In the genomic region with DNA sequence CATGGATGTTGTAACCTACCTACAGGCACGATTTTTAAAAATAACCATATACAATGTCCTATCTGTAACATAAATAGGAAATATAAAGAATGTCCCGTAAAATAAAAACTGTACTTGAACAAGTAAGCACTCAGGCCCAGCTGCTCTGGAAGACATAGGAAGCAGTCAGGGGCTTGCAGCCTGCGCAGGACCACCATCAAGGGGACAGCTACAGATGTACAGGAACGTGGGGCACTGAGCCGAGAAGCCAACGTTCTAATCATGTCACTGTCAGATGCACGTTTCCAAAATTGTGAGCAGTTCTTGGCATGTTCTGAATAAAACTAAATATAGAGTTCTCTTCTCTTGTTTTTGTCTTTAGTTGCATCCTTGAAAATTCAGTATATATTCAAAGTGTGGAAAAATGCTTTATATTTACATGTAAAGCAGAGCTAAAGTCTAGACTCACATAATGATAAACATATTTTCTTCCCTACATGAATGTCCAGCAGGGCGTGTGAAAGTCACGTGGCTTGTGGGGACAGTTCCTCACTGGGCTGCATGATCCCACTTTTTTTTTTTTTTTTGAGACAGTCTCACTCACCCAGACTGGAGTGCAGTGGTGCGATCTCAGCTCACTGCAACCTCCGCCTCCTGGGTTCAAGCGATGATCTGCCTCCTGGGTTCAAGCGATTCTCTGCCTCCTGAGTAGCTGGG, we compare ENCODE assay signal across 1 cellular context.
TF ChIP-seq lines count a peak whose summit lies in the region.

No MANE protein-coding gene starts in this region.

TF ChIP-seq in K562, 482 proteins besides CTCF, POLR2A, EP300 and RAD21 (continued from another document and continues in another):
- no peak for TF ChIP-seq NCOA4 (IDR thresholded peaks at IDR 0.05; ENCODE audit: partially characterized antibody)
- no peak for TF ChIP-seq ZBTB7A (IDR thresholded peaks at IDR 0.05; ENCODE audit: borderline replicate concordance, control insufficient read depth, low read depth, low read length)
- TF ChIP-seq ASH1L (IDR thresholded peaks at IDR 0.05; ENCODE audit: borderline replicate concordance, low read depth, partially characterized antibody), result no peak
- TF ChIP-seq TBL1XR1 (IDR thresholded peaks at IDR 0.05; ENCODE audit: low read length in 2 of 2), result no peak
- no peak for TF ChIP-seq CREBBP (IDR thresholded peaks at IDR 0.05; ENCODE audit: low read depth, low read length)
- no peak for TF ChIP-seq ZNF212 (CRISPR knock-in tag; IDR thresholded peaks at IDR 0.05)
- no peak for TF ChIP-seq ZNF586 (CRISPR knock-in tag; conservative IDR thresholded peaks at IDR 0.05)
- no peak for TF ChIP-seq RFX7 (CRISPR knock-in tag; IDR thresholded peaks at IDR 0.05)
- no peak for TF ChIP-seq CC2D1A (IDR thresholded peaks at IDR 0.05)
- TF ChIP-seq USF2 (CRISPR knock-in tag; IDR thresholded peaks at IDR 0.05), result peak; percentile 28; the same call in 1 of the 2 replicates
- TF ChIP-seq MCM7 (IDR thresholded peaks at IDR 0.05), result no peak
- TF ChIP-seq BCOR (IDR thresholded peaks at IDR 0.05), result no peak
- no peak for TF ChIP-seq SRSF1 (IDR thresholded peaks at IDR 0.05; ENCODE audit: low read depth, low read length)
- TF ChIP-seq DACH1 (IDR thresholded peaks at IDR 0.05; ENCODE audit: partially characterized antibody), result no peak
- 0 out of 2 replicates have a peak, but pooled peaks have one; percentile 7 for TF ChIP-seq MAX (CRISPR knock-in tag; IDR thresholded peaks at IDR 0.05)
- TF ChIP-seq, protein P1, sequence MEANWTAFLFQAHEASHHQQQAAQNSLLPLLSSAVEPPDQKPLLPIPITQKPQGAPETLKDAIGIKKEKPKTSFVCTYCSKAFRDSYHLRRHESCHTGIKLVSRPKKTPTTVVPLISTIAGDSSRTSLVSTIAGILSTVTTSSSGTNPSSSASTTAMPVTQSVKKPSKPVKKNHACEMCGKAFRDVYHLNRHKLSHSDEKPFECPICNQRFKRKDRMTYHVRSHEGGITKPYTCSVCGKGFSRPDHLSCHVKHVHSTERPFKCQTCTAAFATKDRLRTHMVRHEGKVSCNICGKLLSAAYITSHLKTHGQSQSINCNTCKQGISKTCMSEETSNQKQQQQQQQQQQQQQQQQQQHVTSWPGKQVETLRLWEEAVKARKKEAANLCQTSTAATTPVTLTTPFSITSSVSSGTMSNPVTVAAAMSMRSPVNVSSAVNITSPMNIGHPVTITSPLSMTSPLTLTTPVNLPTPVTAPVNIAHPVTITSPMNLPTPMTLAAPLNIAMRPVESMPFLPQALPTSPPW (CRISPR knock-in tag; IDR thresholded peaks at IDR 0.05), result 0 out of 2 replicates have a peak, but pooled peaks have one; percentile 11
- no peak for TF ChIP-seq KHSRP (IDR thresholded peaks at IDR 0.05)
- TF ChIP-seq RUNX1 (IDR thresholded peaks at IDR 0.05; ENCODE audit: low read depth), result no peak
- no peak for TF ChIP-seq HEY1 (CRISPR knock-in tag; IDR thresholded peaks at IDR 0.05; ENCODE audit: borderline replicate concordance)
- TF ChIP-seq ATF4 (CRISPR knock-in tag; IDR thresholded peaks at IDR 0.05), result no peak
- TF ChIP-seq ATF1 (CRISPR knock-in tag; IDR thresholded peaks at IDR 0.05), result no peak
- no peak for TF ChIP-seq ATF1 (tag; IDR thresholded peaks at IDR 0.05)
- TF ChIP-seq NELFE (IDR thresholded peaks at IDR 0.05; ENCODE audit: insufficient read depth, insufficient read length), result no peak
- TF ChIP-seq, protein P2, sequence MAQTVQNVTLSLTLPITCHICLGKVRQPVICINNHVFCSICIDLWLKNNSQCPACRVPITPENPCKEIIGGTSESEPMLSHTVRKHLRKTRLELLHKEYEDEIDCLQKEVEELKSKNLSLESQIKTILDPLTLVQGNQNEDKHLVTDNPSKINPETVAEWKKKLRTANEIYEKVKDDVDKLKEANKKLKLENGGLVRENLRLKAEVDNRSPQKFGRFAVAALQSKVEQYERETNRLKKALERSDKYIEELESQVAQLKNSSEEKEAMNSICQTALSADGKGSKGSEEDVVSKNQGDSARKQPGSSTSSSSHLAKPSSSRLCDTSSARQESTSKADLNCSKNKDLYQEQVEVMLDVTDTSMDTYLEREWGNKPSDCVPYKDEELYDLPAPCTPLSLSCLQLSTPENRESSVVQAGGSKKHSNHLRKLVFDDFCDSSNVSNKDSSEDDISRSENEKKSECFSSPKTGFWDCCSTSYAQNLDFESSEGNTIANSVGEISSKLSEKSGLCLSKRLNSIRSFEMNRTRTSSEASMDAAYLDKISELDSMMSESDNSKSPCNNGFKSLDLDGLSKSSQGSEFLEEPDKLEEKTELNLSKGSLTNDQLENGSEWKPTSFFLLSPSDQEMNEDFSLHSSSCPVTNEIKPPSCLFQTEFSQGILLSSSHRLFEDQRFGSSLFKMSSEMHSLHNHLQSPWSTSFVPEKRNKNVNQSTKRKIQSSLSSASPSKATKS (CRISPR knock-in tag; IDR thresholded peaks at IDR 0.05), result no peak
- TF ChIP-seq ZNF444 (CRISPR knock-in tag; IDR thresholded peaks at IDR 0.05), result no peak
- TF ChIP-seq, protein P3, sequence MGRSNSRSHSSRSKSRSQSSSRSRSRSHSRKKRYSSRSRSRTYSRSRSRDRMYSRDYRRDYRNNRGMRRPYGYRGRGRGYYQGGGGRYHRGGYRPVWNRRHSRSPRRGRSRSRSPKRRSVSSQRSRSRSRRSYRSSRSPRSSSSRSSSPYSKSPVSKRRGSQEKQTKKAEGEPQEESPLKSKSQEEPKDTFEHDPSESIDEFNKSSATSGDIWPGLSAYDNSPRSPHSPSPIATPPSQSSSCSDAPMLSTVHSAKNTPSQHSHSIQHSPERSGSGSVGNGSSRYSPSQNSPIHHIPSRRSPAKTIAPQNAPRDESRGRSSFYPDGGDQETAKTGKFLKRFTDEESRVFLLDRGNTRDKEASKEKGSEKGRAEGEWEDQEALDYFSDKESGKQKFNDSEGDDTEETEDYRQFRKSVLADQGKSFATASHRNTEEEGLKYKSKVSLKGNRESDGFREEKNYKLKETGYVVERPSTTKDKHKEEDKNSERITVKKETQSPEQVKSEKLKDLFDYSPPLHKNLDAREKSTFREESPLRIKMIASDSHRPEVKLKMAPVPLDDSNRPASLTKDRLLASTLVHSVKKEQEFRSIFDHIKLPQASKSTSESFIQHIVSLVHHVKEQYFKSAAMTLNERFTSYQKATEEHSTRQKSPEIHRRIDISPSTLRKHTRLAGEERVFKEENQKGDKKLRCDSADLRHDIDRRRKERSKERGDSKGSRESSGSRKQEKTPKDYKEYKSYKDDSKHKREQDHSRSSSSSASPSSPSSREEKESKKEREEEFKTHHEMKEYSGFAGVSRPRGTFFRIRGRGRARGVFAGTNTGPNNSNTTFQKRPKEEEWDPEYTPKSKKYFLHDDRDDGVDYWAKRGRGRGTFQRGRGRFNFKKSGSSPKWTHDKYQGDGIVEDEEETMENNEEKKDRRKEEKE (IDR thresholded peaks at IDR 0.05; ENCODE audit: borderline replicate concordance in 1 of 2, control insufficient read depth in 1 of 2, low read depth in 2 of 2, low read length in 1 of 2), result no peak
- peak; percentile 53; the same call in 1 of the 2 replicates for TF ChIP-seq RAD51 (IDR thresholded peaks at IDR 0.05; ENCODE audit: borderline replicate concordance, low read depth)
- no peak for TF ChIP-seq POLR3A (IDR thresholded peaks at IDR 0.05; ENCODE audit: borderline replicate concordance, extremely low read depth, insufficient read depth, insufficient read length)
- no peak for TF ChIP-seq NFIC (IDR thresholded peaks at IDR 0.05)
- TF ChIP-seq, protein P4, sequence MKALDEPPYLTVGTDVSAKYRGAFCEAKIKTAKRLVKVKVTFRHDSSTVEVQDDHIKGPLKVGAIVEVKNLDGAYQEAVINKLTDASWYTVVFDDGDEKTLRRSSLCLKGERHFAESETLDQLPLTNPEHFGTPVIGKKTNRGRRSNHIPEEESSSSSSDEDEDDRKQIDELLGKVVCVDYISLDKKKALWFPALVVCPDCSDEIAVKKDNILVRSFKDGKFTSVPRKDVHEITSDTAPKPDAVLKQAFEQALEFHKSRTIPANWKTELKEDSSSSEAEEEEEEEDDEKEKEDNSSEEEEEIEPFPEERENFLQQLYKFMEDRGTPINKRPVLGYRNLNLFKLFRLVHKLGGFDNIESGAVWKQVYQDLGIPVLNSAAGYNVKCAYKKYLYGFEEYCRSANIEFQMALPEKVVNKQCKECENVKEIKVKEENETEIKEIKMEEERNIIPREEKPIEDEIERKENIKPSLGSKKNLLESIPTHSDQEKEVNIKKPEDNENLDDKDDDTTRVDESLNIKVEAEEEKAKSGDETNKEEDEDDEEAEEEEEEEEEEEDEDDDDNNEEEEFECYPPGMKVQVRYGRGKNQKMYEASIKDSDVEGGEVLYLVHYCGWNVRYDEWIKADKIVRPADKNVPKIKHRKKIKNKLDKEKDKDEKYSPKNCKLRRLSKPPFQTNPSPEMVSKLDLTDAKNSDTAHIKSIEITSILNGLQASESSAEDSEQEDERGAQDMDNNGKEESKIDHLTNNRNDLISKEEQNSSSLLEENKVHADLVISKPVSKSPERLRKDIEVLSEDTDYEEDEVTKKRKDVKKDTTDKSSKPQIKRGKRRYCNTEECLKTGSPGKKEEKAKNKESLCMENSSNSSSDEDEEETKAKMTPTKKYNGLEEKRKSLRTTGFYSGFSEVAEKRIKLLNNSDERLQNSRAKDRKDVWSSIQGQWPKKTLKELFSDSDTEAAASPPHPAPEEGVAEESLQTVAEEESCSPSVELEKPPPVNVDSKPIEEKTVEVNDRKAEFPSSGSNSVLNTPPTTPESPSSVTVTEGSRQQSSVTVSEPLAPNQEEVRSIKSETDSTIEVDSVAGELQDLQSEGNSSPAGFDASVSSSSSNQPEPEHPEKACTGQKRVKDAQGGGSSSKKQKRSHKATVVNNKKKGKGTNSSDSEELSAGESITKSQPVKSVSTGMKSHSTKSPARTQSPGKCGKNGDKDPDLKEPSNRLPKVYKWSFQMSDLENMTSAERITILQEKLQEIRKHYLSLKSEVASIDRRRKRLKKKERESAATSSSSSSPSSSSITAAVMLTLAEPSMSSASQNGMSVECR (CRISPR knock-in tag; IDR thresholded peaks at IDR 0.05), result no peak
- TF ChIP-seq NRF1 (conservative IDR thresholded peaks at IDR 0.05 in 1 of 2, IDR thresholded peaks at IDR 0.05 in 1 of 2), result peak; percentile 66 to 75
- TF ChIP-seq ZNF695 (CRISPR knock-in tag; IDR thresholded peaks at IDR 0.05), result no peak
- TF ChIP-seq PBX2 (CRISPR knock-in tag; IDR thresholded peaks at IDR 0.05; ENCODE audit: low read depth), result no peak
- no peak for TF ChIP-seq PBX2 (tag; conservative IDR thresholded peaks at IDR 0.05; ENCODE audit: low read depth)
- TF ChIP-seq, protein P5, sequence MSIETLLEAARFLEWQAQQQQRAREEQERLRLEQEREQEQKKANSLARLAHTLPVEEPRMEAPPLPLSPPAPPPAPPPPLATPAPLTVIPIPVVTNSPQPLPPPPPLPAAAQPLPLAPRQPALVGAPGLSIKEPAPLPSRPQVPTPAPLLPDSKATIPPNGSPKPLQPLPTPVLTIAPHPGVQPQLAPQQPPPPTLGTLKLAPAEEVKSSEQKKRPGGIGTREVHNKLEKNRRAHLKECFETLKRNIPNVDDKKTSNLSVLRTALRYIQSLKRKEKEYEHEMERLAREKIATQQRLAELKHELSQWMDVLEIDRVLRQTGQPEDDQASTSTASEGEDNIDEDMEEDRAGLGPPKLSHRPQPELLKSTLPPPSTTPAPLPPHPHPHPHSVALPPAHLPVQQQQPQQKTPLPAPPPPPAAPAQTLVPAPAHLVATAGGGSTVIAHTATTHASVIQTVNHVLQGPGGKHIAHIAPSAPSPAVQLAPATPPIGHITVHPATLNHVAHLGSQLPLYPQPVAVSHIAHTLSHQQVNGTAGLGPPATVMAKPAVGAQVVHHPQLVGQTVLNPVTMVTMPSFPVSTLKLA (conservative IDR thresholded peaks at IDR 0.05), result no peak
- TF ChIP-seq ARNT (IDR thresholded peaks at IDR 0.05), result no peak
- no peak for TF ChIP-seq THRAP3 (IDR thresholded peaks at IDR 0.05; ENCODE audit: borderline replicate concordance)
- TF ChIP-seq RNF2 (IDR thresholded peaks at IDR 0.05), result no peak
- no peak for TF ChIP-seq ZNF140 (CRISPR knock-in tag; IDR thresholded peaks at IDR 0.05)
- TF ChIP-seq ZNF764 (CRISPR knock-in tag; IDR thresholded peaks at IDR 0.05; ENCODE audit: low read depth), result no peak
- TF ChIP-seq NR3C1 (CRISPR knock-in tag; IDR thresholded peaks at IDR 0.05), result no peak
